1 cellular context compared by ENCODE assay signal in the genomic region with DNA sequence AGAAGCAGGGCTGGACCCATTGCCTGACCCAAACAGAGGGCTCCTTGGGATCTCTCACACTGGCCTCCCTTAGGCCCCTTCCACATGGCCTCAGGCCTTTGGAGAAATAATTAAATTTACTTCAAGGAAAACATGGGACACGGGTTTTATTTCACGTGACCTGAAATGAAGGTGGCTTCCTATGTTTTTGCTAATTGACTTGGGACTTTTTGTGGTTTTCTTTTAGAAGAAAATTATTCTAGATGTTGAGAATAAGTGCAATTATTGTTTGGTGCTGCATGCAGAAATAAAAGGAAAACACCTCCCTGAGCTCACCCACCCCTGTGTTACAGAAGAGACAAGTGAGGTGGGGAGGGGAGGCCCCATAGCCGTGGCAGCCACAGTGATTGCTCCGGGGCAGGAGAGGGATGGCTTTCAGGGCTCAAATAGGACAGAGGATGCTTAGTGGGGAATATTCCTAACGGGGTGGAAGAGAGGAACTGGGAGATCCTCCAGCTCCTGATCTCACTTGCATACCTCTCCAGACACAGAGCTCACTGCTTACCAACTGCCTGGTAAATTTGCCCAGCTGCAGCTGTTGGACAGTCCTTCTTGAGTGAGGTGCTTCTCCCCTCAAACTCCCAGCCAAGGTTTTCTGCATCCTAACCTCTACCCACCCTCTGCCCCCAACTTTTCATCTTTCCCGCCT.
TF ChIP-seq lines count a peak whose summit lies in the region.

No MANE protein-coding gene starts in this region.

TF ChIP-seq in GM12878, 131 proteins besides CTCF, POLR2A, EP300 and RAD21 (continued from another document):
- TF ChIP-seq, protein P1, sequence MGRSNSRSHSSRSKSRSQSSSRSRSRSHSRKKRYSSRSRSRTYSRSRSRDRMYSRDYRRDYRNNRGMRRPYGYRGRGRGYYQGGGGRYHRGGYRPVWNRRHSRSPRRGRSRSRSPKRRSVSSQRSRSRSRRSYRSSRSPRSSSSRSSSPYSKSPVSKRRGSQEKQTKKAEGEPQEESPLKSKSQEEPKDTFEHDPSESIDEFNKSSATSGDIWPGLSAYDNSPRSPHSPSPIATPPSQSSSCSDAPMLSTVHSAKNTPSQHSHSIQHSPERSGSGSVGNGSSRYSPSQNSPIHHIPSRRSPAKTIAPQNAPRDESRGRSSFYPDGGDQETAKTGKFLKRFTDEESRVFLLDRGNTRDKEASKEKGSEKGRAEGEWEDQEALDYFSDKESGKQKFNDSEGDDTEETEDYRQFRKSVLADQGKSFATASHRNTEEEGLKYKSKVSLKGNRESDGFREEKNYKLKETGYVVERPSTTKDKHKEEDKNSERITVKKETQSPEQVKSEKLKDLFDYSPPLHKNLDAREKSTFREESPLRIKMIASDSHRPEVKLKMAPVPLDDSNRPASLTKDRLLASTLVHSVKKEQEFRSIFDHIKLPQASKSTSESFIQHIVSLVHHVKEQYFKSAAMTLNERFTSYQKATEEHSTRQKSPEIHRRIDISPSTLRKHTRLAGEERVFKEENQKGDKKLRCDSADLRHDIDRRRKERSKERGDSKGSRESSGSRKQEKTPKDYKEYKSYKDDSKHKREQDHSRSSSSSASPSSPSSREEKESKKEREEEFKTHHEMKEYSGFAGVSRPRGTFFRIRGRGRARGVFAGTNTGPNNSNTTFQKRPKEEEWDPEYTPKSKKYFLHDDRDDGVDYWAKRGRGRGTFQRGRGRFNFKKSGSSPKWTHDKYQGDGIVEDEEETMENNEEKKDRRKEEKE (IDR thresholded peaks at IDR 0.05) = no peak
- TF ChIP-seq DPF2 (IDR thresholded peaks at IDR 0.05) (no peak), MTA3 (IDR thresholded peaks at IDR 0.05; ENCODE audit: borderline replicate concordance, low read length) (no peak), RUNX3 (IDR thresholded peaks at IDR 0.05; ENCODE audit: low read length) (peak; percentile 12; the same call in 1 of the 2 replicates), SIN3A (IDR thresholded peaks at IDR 0.05; ENCODE audit: low read depth, low read length) (no peak), HDAC2 (IDR thresholded peaks at IDR 0.05) (no peak), ATF3 (IDR thresholded peaks at IDR 0.05; ENCODE audit: borderline replicate concordance, extremely low read depth, low read depth, low read length) (no peak), RAD51 (IDR thresholded peaks at IDR 0.05) (peak; percentile 68; the same call in 1 of the 2 replicates)
- TF ChIP-seq, protein P2, sequence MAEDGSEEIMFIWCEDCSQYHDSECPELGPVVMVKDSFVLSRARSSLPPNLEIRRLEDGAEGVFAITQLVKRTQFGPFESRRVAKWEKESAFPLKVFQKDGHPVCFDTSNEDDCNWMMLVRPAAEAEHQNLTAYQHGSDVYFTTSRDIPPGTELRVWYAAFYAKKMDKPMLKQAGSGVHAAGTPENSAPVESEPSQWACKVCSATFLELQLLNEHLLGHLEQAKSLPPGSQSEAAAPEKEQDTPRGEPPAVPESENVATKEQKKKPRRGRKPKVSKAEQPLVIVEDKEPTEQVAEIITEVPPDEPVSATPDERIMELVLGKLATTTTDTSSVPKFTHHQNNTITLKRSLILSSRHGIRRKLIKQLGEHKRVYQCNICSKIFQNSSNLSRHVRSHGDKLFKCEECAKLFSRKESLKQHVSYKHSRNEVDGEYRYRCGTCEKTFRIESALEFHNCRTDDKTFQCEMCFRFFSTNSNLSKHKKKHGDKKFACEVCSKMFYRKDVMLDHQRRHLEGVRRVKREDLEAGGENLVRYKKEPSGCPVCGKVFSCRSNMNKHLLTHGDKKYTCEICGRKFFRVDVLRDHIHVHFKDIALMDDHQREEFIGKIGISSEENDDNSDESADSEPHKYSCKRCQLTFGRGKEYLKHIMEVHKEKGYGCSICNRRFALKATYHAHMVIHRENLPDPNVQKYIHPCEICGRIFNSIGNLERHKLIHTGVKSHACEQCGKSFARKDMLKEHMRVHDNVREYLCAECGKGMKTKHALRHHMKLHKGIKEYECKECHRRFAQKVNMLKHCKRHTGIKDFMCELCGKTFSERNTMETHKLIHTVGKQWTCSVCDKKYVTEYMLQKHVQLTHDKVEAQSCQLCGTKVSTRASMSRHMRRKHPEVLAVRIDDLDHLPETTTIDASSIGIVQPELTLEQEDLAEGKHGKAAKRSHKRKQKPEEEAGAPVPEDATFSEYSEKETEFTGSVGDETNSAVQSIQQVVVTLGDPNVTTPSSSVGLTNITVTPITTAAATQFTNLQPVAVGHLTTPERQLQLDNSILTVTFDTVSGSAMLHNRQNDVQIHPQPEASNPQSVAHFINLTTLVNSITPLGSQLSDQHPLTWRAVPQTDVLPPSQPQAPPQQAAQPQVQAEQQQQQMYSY (CRISPR knock-in tag; IDR thresholded peaks at IDR 0.05) = no peak
- TF ChIP-seq, protein P3, sequence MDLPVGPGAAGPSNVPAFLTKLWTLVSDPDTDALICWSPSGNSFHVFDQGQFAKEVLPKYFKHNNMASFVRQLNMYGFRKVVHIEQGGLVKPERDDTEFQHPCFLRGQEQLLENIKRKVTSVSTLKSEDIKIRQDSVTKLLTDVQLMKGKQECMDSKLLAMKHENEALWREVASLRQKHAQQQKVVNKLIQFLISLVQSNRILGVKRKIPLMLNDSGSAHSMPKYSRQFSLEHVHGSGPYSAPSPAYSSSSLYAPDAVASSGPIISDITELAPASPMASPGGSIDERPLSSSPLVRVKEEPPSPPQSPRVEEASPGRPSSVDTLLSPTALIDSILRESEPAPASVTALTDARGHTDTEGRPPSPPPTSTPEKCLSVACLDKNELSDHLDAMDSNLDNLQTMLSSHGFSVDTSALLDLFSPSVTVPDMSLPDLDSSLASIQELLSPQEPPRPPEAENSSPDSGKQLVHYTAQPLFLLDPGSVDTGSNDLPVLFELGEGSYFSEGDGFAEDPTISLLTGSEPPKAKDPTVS (IDR thresholded peaks at IDR 0.05; ENCODE audit: low read depth, low read length) = no peak
- TF ChIP-seq, protein P4, sequence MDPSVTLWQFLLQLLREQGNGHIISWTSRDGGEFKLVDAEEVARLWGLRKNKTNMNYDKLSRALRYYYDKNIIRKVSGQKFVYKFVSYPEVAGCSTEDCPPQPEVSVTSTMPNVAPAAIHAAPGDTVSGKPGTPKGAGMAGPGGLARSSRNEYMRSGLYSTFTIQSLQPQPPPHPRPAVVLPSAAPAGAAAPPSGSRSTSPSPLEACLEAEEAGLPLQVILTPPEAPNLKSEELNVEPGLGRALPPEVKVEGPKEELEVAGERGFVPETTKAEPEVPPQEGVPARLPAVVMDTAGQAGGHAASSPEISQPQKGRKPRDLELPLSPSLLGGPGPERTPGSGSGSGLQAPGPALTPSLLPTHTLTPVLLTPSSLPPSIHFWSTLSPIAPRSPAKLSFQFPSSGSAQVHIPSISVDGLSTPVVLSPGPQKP (IDR thresholded peaks at IDR 0.05; ENCODE audit: low read depth, low read length) = no peak
